ENCODE assay signal across 1 cellular context in genomic region chr15:70200003-70200410, GRCh38.
TF ChIP-seq lines count a peak whose summit lies in the region.

No MANE protein-coding gene starts in this region.

TF ChIP-seq in H1, 55 proteins besides CTCF, POLR2A, EP300 and RAD21 (continued from another document):
- TF ChIP-seq KDM1A (IDR thresholded peaks at IDR 0.05; ENCODE audit: borderline replicate concordance, low read length): peak; percentile 88; the same call in 1 of the 2 replicates
